In genomic region chr3:122946185-122946584, GRCh38 we compare ENCODE assay signal across 19 cellular contexts.
DNase-seq lines count a peak whose midpoint lies in the region; ATAC-seq and TF ChIP-seq lines count a peak whose summit lies in the region.
"Had no signal": no experiment of that assay in that cellular context is flagged by ENCODE, and none has a peak within 500 bp of the region (broad histone marks: within the 10 kb centered on the region; RNA-seq: fewer than 3 reads in every experiment).

No MANE protein-coding gene starts in this region.

- H3K4me2 ChIP-seq in OCI-LY7 (ENCODE audit: low read length), result no peak overlapping the region
- H3K4me2 ChIP-seq: A549 had no signal

- H4K20me1 ChIP-seq in OCI-LY7 (ENCODE audit: insufficient read depth, low read length), result no peaks in the 10 kb centered on the region

- CTCF ChIA-PET in OCI-LY7 (lab: Charles Lee; ENCODE audit: unreplicated experiment), result no interaction called here

- H3K27me3 Mint-ChIP-seq in activated naive CD8-positive, alpha-beta T cell treated with anti-CD3 and anti-CD28 coated beads, Interleukin-2, amount 50 U/mL, for 24 hours, result no peaks in the 10 kb centered on the region
- H3K27me3 Mint-ChIP-seq in activated naive CD8-positive, alpha-beta T cell treated with anti-CD3 and anti-CD28 coated beads for 36 hours, result no peaks in the 10 kb centered on the region
- H3K27me3 Mint-ChIP-seq in glutamatergic neuron (ENCODE audit: unreplicated experiment), result no peaks in the 10 kb centered on the region
- H3K27me3 Mint-ChIP-seq in stimulated activated naive B cell treated with anti-CD40 and anti-IgM and Interleukin-4, amounts not matched to agents 10 μg/mL and 1 μg/mL and 100 μg/mL, for 72 hours, result no peaks in the 10 kb centered on the region
- H3K27me3 Mint-ChIP-seq: B cell had no signal

- POLR2A ChIA-PET in OCI-LY7 (lab: Charles Lee), result interaction anchor here (1.0 to 1.1 kb wide), 2 partner anchors 21 to 76 kb away, joined by 3 to 4 read pairs; no protein-coding TSS in a partner anchor

- no peak for TF ChIP-seq CTCF in OCI-LY7 (conservative IDR thresholded peaks at IDR 0.05; ENCODE audit: low read length)
- no peak for TF ChIP-seq CTCF in glutamatergic neuron (IDR thresholded peaks at IDR 0.05; ENCODE audit: partially characterized antibody, unreplicated experiment)
- TF ChIP-seq CTCF in GM13976 (IDR thresholded peaks at IDR 0.05; ENCODE audit: borderline replicate concordance, control extremely low read depth, extremely low read depth, insufficient read depth, missing control alignments), result no peak

- no peak overlapping the region for H3K4me3 ChIP-seq in OCI-LY7 (ENCODE audit: low read depth, low read length, poor library complexity, severe bottlenecking)
- H3K4me3 ChIP-seq: A549, SJCRH30 had no signal

- H2AFZ ChIP-seq in OCI-LY7 (ENCODE audit: low read length), result no peak overlapping the region

- no peak overlapping the region for H3K4me3 Mint-ChIP-seq in activated naive CD8-positive, alpha-beta T cell treated with anti-CD3 and anti-CD28 coated beads, Interleukin-2, amount 50 U/mL, for 24 hours
- no peak overlapping the region for H3K4me3 Mint-ChIP-seq in activated naive CD8-positive, alpha-beta T cell treated with anti-CD3 and anti-CD28 coated beads for 36 hours
- peak overlapping the region; percentile 11 for H3K4me3 Mint-ChIP-seq in glutamatergic neuron (ENCODE audit: unreplicated experiment)
- peak overlapping the region in 1 of 2 donors; percentile 2 for H3K4me3 Mint-ChIP-seq in stimulated activated naive B cell treated with anti-CD40 and anti-IgM and Interleukin-4, amounts not matched to agents 10 μg/mL and 1 μg/mL and 100 μg/mL, for 72 hours
- H3K4me3 Mint-ChIP-seq: B cell; CD4-positive, CD25-positive, alpha-beta regulatory T cell had no signal

- no peaks in the 10 kb centered on the region for H3K9me2 ChIP-seq in OCI-LY7 (ENCODE audit: insufficient read depth, low read length)

- H3K79me2 ChIP-seq in OCI-LY7 (ENCODE audit: insufficient read depth, low read depth, low read length), result no peaks in the 10 kb centered on the region

- no peak for ATAC-seq in activated naive CD8-positive, alpha-beta T cell treated with anti-CD3 and anti-CD28 coated beads, Interleukin-2, amount 50 U/mL, for 24 hours
- peak; percentile 86 to 88 for ATAC-seq in stimulated activated naive B cell treated with anti-CD40 and anti-IgM and Interleukin-4, amounts not matched to agents 10 μg/mL and 1 μg/mL and 100 μg/mL, for 72 hours (replicated peaks)
- ATAC-seq in GM21723 (IDR thresholded peaks at IDR 0.05; ENCODE audit: unreplicated experiment) (no peak), GM19023 (IDR thresholded peaks at IDR 0.05; ENCODE audit: unreplicated experiment) (no peak)
- ATAC-seq: A549 had no signal

- peaks cover 7% of the 10 kb centered on the region for H3K4me1 Mint-ChIP-seq in activated naive CD8-positive, alpha-beta T cell treated with anti-CD3 and anti-CD28 coated beads, Interleukin-2, amount 50 U/mL, for 24 hours
- no peaks in the 10 kb centered on the region for H3K4me1 Mint-ChIP-seq in activated naive CD8-positive, alpha-beta T cell treated with anti-CD3 and anti-CD28 coated beads for 36 hours
- peaks cover 24% of the 10 kb centered on the region for H3K4me1 Mint-ChIP-seq in glutamatergic neuron (ENCODE audit: low read depth, unreplicated experiment)
- peaks cover 29 to 39% of the 10 kb centered on the region in 2 donors for H3K4me1 Mint-ChIP-seq in stimulated activated naive B cell treated with anti-CD40 and anti-IgM and Interleukin-4, amounts not matched to agents 10 μg/mL and 1 μg/mL and 100 μg/mL, for 72 hours
- H3K4me1 Mint-ChIP-seq: CD4-positive, CD25-positive, alpha-beta regulatory T cell had no signal

- no peak overlapping the region for H3K27ac ChIP-seq in OCI-LY7 (ENCODE audit: low read depth, low read length, poor library complexity, severe bottlenecking)
- H3K27ac ChIP-seq: A549, SJCRH30 had no signal

- H3K4me1 ChIP-seq in OCI-LY7 (ENCODE audit: insufficient read depth, low read length, poor library complexity, severe bottlenecking), result no peaks in the 10 kb centered on the region
- H3K4me1 ChIP-seq: SJCRH30 had no signal

- BruUV-seq in OCI-LY7 (replicated peaks; lab: Mats Ljungman, UMichigan), result no TSS peak

- DNase-seq in activated naive CD8-positive, alpha-beta T cell treated with anti-CD3 and anti-CD28 coated beads, Interleukin-2, amount 50 U/mL, for 24 hours, result no peak
- no peak for DNase-seq in activated naive CD8-positive, alpha-beta T cell treated with anti-CD3 and anti-CD28 coated beads for 36 hours
- DNase-seq in OCI-LY7 (ENCODE audit: low spot score) (peak; percentile 3), glutamatergic neuron (no peak), GM13976 (ENCODE audit: low spot score) (no peak)
- no peak for DNase-seq in stimulated activated naive B cell treated with anti-CD40 and anti-IgM and Interleukin-4, amounts not matched to agents 10 μg/mL and 1 μg/mL and 100 μg/mL, for 72 hours
- DNase-seq: CD4-positive, CD25-positive, alpha-beta regulatory T cell; EL; GF-D8; Karpas-422; NCI-H1694; NCI-H2081; NCI-H69; OCI-M1; SJCRH30 had no signal

- H3K36me3 Mint-ChIP-seq in activated naive CD8-positive, alpha-beta T cell treated with anti-CD3 and anti-CD28 coated beads, Interleukin-2, amount 50 U/mL, for 24 hours (ENCODE audit: low read depth), result no peaks in the 10 kb centered on the region
- H3K36me3 Mint-ChIP-seq in activated naive CD8-positive, alpha-beta T cell treated with anti-CD3 and anti-CD28 coated beads for 36 hours, result no peaks in the 10 kb centered on the region
- H3K36me3 Mint-ChIP-seq in glutamatergic neuron (ENCODE audit: unreplicated experiment), result peaks cover 9% of the 10 kb centered on the region
- no peaks in the 10 kb centered on the region for H3K36me3 Mint-ChIP-seq in stimulated activated naive B cell treated with anti-CD40 and anti-IgM and Interleukin-4, amounts not matched to agents 10 μg/mL and 1 μg/mL and 100 μg/mL, for 72 hours
- H3K36me3 Mint-ChIP-seq: CD4-positive, CD25-positive, alpha-beta regulatory T cell had no signal

- no peaks in the 10 kb centered on the region for H3K9me3 Mint-ChIP-seq in activated naive CD8-positive, alpha-beta T cell treated with anti-CD3 and anti-CD28 coated beads, Interleukin-2, amount 50 U/mL, for 24 hours
- H3K9me3 Mint-ChIP-seq in activated naive CD8-positive, alpha-beta T cell treated with anti-CD3 and anti-CD28 coated beads for 36 hours, result no peaks in the 10 kb centered on the region
- no peaks in the 10 kb centered on the region for H3K9me3 Mint-ChIP-seq in glutamatergic neuron (ENCODE audit: unreplicated experiment)
- H3K9me3 Mint-ChIP-seq in stimulated activated naive B cell treated with anti-CD40 and anti-IgM and Interleukin-4, amounts not matched to agents 10 μg/mL and 1 μg/mL and 100 μg/mL, for 72 hours, result no peaks in the 10 kb centered on the region
- H3K9me3 Mint-ChIP-seq: CD4-positive, CD25-positive, alpha-beta regulatory T cell had no signal

- H3K27ac Mint-ChIP-seq in activated naive CD8-positive, alpha-beta T cell treated with anti-CD3 and anti-CD28 coated beads, Interleukin-2, amount 50 U/mL, for 24 hours, result peak overlapping the region; percentile 14
- no peak overlapping the region for H3K27ac Mint-ChIP-seq in activated naive CD8-positive, alpha-beta T cell treated with anti-CD3 and anti-CD28 coated beads for 36 hours
- no peak overlapping the region for H3K27ac Mint-ChIP-seq in glutamatergic neuron (ENCODE audit: unreplicated experiment)
- peak overlapping the region; percentile 51 for H3K27ac Mint-ChIP-seq in stimulated activated naive B cell treated with anti-CD40 and anti-IgM and Interleukin-4, amounts not matched to agents 10 μg/mL and 1 μg/mL and 100 μg/mL, for 72 hours
- H3K27ac Mint-ChIP-seq: B cell; CD4-positive, CD25-positive, alpha-beta regulatory T cell had no signal

- no peaks in the 10 kb centered on the region for H3K9me3 ChIP-seq in OCI-LY7 (ENCODE audit: low read length)
- H3K9me3 ChIP-seq: A549, SJCRH30 had no signal

- intact Hi-C loops in OCI-LY7 (cut with micrococcal nuclease; ENCODE audit: unreplicated experiment), result no loop called here

- in situ Hi-C loops in GM13976 (cut with MboI; ENCODE audit: low sequenced_read_pairs, unreplicated experiment), result no loop called here

- no peaks in the 10 kb centered on the region for H3K36me3 ChIP-seq in OCI-LY7 (ENCODE audit: insufficient read depth, low read length)
- H3K36me3 ChIP-seq: SJCRH30 had no signal

Comparison
In these comparisons a context has a peak if more than half of its experiments do, and no peak if none do; other contexts are left out.
1. H3K27ac Mint-ChIP-seq: peak in activated naive CD8-positive, alpha-beta T cell treated with anti-CD3 and anti-CD28 coated beads, Interleukin-2, amount 50 U/mL, for 24 hours (single experiment) and stimulated activated naive B cell treated with anti-CD40 and anti-IgM and Interleukin-4, amounts not matched to agents 10 μg/mL and 1 μg/mL and 100 μg/mL, for 72 hours (single experiment); none in activated naive CD8-positive, alpha-beta T cell treated with anti-CD3 and anti-CD28 coated beads for 36 hours (single experiment) and glutamatergic neuron (single experiment).
2. ATAC-seq: peak in stimulated activated naive B cell treated with anti-CD40 and anti-IgM and Interleukin-4, amounts not matched to agents 10 μg/mL and 1 μg/mL and 100 μg/mL, for 72 hours (2 of 2); none in activated naive CD8-positive, alpha-beta T cell treated with anti-CD3 and anti-CD28 coated beads, Interleukin-2, amount 50 U/mL, for 24 hours (single experiment), GM21723 (single experiment) and GM19023 (single experiment).